Comparison of ENCODE assay signal across 18 cellular contexts in genomic region chr5:160894-161540, GRCh38. TPM values are rescaled to one million over a fixed set of nuclear protein-coding genes. Genes with fewer than 3 reads are reported as not detected.
DNase-seq lines count a peak whose midpoint lies in the region; TF ChIP-seq lines count a peak whose summit lies in the region.
"Had no signal": no experiment of that assay in that cellular context is flagged by ENCODE, and none has a peak within 500 bp of the region (broad histone marks: within the 10 kb centered on the region; RNA-seq: fewer than 3 reads in every experiment).

No MANE protein-coding gene starts in this region.

- peak; percentile 8 for DNase-seq in activated naive CD4-positive, alpha-beta T cell treated with anti-CD3 and anti-CD28 coated beads, Interleukin-2, amount 10 ng/mL, durations not matched to agents 7 days and 5 days
- DNase-seq in activated naive CD4-positive, alpha-beta T cell treated with anti-CD3 and anti-CD28 coated beads for 36 hours, result no peak
- DNase-seq in SJCRH30 (peak; percentile 50 to 58), myocyte (ENCODE audit: low read depth) (peak; percentile 60), spleen (peak; percentile 37), cerebellar nuclear complex (lab: John Stamatoyannopoulos, UW) (no peak), HPDE6-E6E7 (ENCODE audit: extremely low spot score) (no peak), islet precursor cell (no peak)
- DNase-seq: DMS53, KBM-7, MG63, NCI-H1092 treated with DMSO at 0.1 percent for 48 hours, NCI-H187 treated with DMSO at 0.1 percent for 48 hours, NCI-H82, SHP77 treated with DMSO at 0.1 percent for 48 hours had no signal

- H3K4me1 Mint-ChIP-seq in activated naive CD4-positive, alpha-beta T cell treated with anti-CD3 and anti-CD28 coated beads, Interleukin-2, amount 10 ng/mL, durations not matched to agents 7 days and 5 days, result no peaks in the 10 kb centered on the region
- no peaks in the 10 kb centered on the region for H3K4me1 Mint-ChIP-seq in activated naive CD4-positive, alpha-beta T cell treated with anti-CD3 and anti-CD28 coated beads for 36 hours (ENCODE audit: low read depth)

- intact Hi-C loops in activated naive CD4-positive, alpha-beta T cell treated with anti-CD3 and anti-CD28 coated beads for 36 hours (cut with micrococcal nuclease), result no loop called here
- intact Hi-C loops in spleen (cut with DNase I; ENCODE audit: low total_unique reads), result no loop called here

- peaks cover 10% of the 10 kb centered on the region for H3K27me3 Mint-ChIP-seq in activated naive CD4-positive, alpha-beta T cell treated with anti-CD3 and anti-CD28 coated beads, Interleukin-2, amount 10 ng/mL, durations not matched to agents 7 days and 5 days
- H3K27me3 Mint-ChIP-seq in activated naive CD4-positive, alpha-beta T cell treated with anti-CD3 and anti-CD28 coated beads for 36 hours (ENCODE audit: low read depth), result peaks cover 13% of the 10 kb centered on the region

- WGBS in spleen, 5 donors, result 89 to 95% (median 91%) methylated on average over 15 of the region's 15 CpGs

- H3K4me3 ChIP-seq in SJCRH30 (no peak overlapping the region), spleen (no peak overlapping the region)
- H3K4me3 ChIP-seq: A549, HAP-1, MG63 had no signal

- H3K4me3 Mint-ChIP-seq in activated naive CD4-positive, alpha-beta T cell treated with anti-CD3 and anti-CD28 coated beads, Interleukin-2, amount 10 ng/mL, durations not matched to agents 7 days and 5 days, result no peak overlapping the region
- H3K4me3 Mint-ChIP-seq in activated naive CD4-positive, alpha-beta T cell treated with anti-CD3 and anti-CD28 coated beads for 36 hours, result no peak overlapping the region

- no peaks in the 10 kb centered on the region for H3K36me3 ChIP-seq in SJCRH30
- no peaks in the 10 kb centered on the region for H3K36me3 ChIP-seq in spleen
- H3K36me3 ChIP-seq: MG63 had no signal

- TF ChIP-seq CTCF in spleen (IDR thresholded peaks at IDR 0.05 in 8 of 11, conservative IDR thresholded peaks at IDR 0.05 in 3 of 11), result no peak

- H3K27ac Mint-ChIP-seq in activated naive CD4-positive, alpha-beta T cell treated with anti-CD3 and anti-CD28 coated beads, Interleukin-2, amount 10 ng/mL, durations not matched to agents 7 days and 5 days, result no peak overlapping the region
- H3K27ac Mint-ChIP-seq in activated naive CD4-positive, alpha-beta T cell treated with anti-CD3 and anti-CD28 coated beads for 36 hours, result no peak overlapping the region

- CTCF ChIA-PET in activated naive CD4-positive, alpha-beta T cell treated with anti-CD3 and anti-CD28 coated beads, Interleukin-2, amount 10 ng/mL, durations not matched to agents 7 days and 5 days (lab: Charles Lee), result no interaction called here
- CTCF ChIA-PET in activated naive CD4-positive, alpha-beta T cell treated with anti-CD3 and anti-CD28 coated beads for 36 hours (lab: Charles Lee), result no interaction called here

- peaks cover 9% of the 10 kb centered on the region for H3K9me3 Mint-ChIP-seq in activated naive CD4-positive, alpha-beta T cell treated with anti-CD3 and anti-CD28 coated beads, Interleukin-2, amount 10 ng/mL, durations not matched to agents 7 days and 5 days
- H3K9me3 Mint-ChIP-seq in activated naive CD4-positive, alpha-beta T cell treated with anti-CD3 and anti-CD28 coated beads for 36 hours, result no peaks in the 10 kb centered on the region

- no peak for TF ChIP-seq POLR2A in spleen (IDR thresholded peaks at IDR 0.05)

- no peaks in the 10 kb centered on the region for H3K36me3 Mint-ChIP-seq in activated naive CD4-positive, alpha-beta T cell treated with anti-CD3 and anti-CD28 coated beads, Interleukin-2, amount 10 ng/mL, durations not matched to agents 7 days and 5 days
- H3K36me3 Mint-ChIP-seq in activated naive CD4-positive, alpha-beta T cell treated with anti-CD3 and anti-CD28 coated beads for 36 hours (ENCODE audit: low read depth), result no peaks in the 10 kb centered on the region

- peaks cover 39% of the 10 kb centered on the region for H3K4me1 ChIP-seq in SJCRH30
- no peaks in the 10 kb centered on the region for H3K4me1 ChIP-seq in spleen
- H3K4me1 ChIP-seq: A549, HAP-1 had no signal

- H3K9me3 ChIP-seq in SJCRH30 (replicated peaks) (no peaks in the 10 kb centered on the region), spleen (no peaks in the 10 kb centered on the region)
- H3K9me3 ChIP-seq: A549, HAP-1, MG63 had no signal

- H3K27me3 ChIP-seq in SJCRH30, result no peaks in the 10 kb centered on the region
- peaks cover 0 to 58% (median 0%) of the 10 kb centered on the region in 7 donors for H3K27me3 ChIP-seq in spleen (replicated peaks in 1 of 7)
- H3K27me3 ChIP-seq: MG63 had no signal

- H3K27ac ChIP-seq in SJCRH30, result peak overlapping the region; percentile 73
- no peak overlapping the region for H3K27ac ChIP-seq in spleen
- H3K27ac ChIP-seq: A549 had no signal

RNA-seq across cellular contexts. Expression of gene LRRC14B, which starts 30.3 kb away (rescaled TPM):
- not detected for total RNA-seq in activated naive CD4-positive, alpha-beta T cell treated with anti-CD3 and anti-CD28 coated beads for 36 hours
- total RNA-seq in SJCRH30 (2014; rRNA removed; shearing (Covaris generic)), result not detected in 2 replicates
- total RNA-seq in myocyte (11.2 and 21.9 TPM in 2 replicates), spleen (not detected)
- 1.6 TPM for polyA plus RNA-seq in myocyte (2012)
- under 1 TPM in 1 of 3 donors, not detected in 2; 0.10 TPM for polyA plus RNA-seq in spleen
- total RNA-seq: NCI-H460 had no signal
- polyA plus RNA-seq: A549 had no signal

RNA-seq across cellular contexts. Expression of gene CCDC127, which starts 56.9 kb away (rescaled TPM):
- 1 to 10 TPM; 3.6 to 4.0 TPM for total RNA-seq in activated naive CD4-positive, alpha-beta T cell treated with anti-CD3 and anti-CD28 coated beads for 36 hours
- 2.4 and 2.5 TPM in 2 replicates for total RNA-seq in SJCRH30 (2014; rRNA removed; shearing (Covaris generic))
- 7.8 and 7.9 TPM in 2 replicates for total RNA-seq in myocyte
- 8.4 TPM for polyA plus RNA-seq in myocyte (2012)
- 1 to 10 TPM; 2.8 to 8.9 (median 5.7) TPM for total RNA-seq in spleen
- 1 to 10 TPM; 1.2 to 2.6 (median 1.8) TPM for polyA plus RNA-seq in spleen

RNA-seq across cellular contexts. Expression of gene SDHA, which starts 57.1 kb away (rescaled TPM):
- 100 to 1,000 TPM; 133 to 136 TPM for total RNA-seq in activated naive CD4-positive, alpha-beta T cell treated with anti-CD3 and anti-CD28 coated beads for 36 hours
- 43.2 and 46.1 TPM in 2 replicates for total RNA-seq in SJCRH30 (2014; rRNA removed; shearing (Covaris generic))
- total RNA-seq in myocyte (142 and 184 TPM in 2 replicates), spleen (100 to 1,000 TPM in 6 of 7 donors, 10 to 100 TPM in 1; 91.9 to 135 (median 122) TPM)
- 117 TPM for polyA plus RNA-seq in myocyte (2012)
- polyA plus RNA-seq in spleen, result 10 to 100 TPM; 58.6 to 86.0 (median 62.3) TPM

Comparison
In these comparisons a context has a peak if more than half of its experiments do, and no peak if none do; other contexts are left out.
1. DNase-seq: peak in activated naive CD4-positive, alpha-beta T cell treated with anti-CD3 and anti-CD28 coated beads, Interleukin-2, amount 10 ng/mL, durations not matched to agents 7 days and 5 days (single experiment), SJCRH30 (2 of 2), myocyte (single experiment) and spleen (single experiment); none in activated naive CD4-positive, alpha-beta T cell treated with anti-CD3 and anti-CD28 coated beads for 36 hours (single experiment), cerebellar nuclear complex (0 of 2), HPDE6-E6E7 (single experiment) and islet precursor cell (single experiment).
2. RNA of gene LRRC14B, which starts 30.3 kb away (total RNA-seq): 11.2 to 21.9 TPM in myocyte; not detected in activated naive CD4-positive, alpha-beta T cell treated with anti-CD3 and anti-CD28 coated beads for 36 hours, not detected in SJCRH30 and not detected in spleen; every median in the first group is over 10 times any median in the second.